1 cellular context compared by ENCODE assay signal in genomic region chr12:43551971-43552559, GRCh38.
TF ChIP-seq lines count a peak whose summit lies in the region.

A gene with protein sequence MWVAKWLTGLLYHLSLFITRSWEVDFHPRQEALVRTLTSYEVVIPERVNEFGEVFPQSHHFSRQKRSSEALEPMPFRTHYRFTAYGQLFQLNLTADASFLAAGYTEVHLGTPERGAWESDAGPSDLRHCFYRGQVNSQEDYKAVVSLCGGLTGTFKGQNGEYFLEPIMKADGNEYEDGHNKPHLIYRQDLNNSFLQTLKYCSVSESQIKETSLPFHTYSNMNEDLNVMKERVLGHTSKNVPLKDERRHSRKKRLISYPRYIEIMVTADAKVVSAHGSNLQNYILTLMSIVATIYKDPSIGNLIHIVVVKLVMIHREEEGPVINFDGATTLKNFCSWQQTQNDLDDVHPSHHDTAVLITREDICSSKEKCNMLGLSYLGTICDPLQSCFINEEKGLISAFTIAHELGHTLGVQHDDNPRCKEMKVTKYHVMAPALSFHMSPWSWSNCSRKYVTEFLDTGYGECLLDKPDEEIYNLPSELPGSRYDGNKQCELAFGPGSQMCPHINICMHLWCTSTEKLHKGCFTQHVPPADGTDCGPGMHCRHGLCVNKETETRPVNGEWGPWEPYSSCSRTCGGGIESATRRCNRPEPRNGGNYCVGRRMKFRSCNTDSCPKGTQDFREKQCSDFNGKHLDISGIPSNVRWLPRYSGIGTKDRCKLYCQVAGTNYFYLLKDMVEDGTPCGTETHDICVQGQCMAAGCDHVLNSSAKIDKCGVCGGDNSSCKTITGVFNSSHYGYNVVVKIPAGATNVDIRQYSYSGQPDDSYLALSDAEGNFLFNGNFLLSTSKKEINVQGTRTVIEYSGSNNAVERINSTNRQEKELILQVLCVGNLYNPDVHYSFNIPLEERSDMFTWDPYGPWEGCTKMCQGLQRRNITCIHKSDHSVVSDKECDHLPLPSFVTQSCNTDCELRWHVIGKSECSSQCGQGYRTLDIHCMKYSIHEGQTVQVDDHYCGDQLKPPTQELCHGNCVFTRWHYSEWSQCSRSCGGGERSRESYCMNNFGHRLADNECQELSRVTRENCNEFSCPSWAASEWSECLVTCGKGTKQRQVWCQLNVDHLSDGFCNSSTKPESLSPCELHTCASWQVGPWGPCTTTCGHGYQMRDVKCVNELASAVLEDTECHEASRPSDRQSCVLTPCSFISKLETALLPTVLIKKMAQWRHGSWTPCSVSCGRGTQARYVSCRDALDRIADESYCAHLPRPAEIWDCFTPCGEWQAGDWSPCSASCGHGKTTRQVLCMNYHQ (N-terminal part only) (minus strand): TSS chr12:43552203. CDS start chr12:43551921, 282 bp downstream.

TF ChIP-seq in H1, 55 proteins besides CTCF, POLR2A, EP300 and RAD21 (continued from another document):
- peak; percentile 69; the same call in 1 of the 2 replicates for TF ChIP-seq RBBP5 (IDR thresholded peaks at IDR 0.05; ENCODE audit: borderline replicate concordance, low read depth, low read length)
- TF ChIP-seq JUN (IDR thresholded peaks at IDR 0.05; ENCODE audit: low read depth, low read length): no peak
- TF ChIP-seq BRCA1 (IDR thresholded peaks at IDR 0.05; ENCODE audit: low read depth, low read length): no peak
- TF ChIP-seq TBP (IDR thresholded peaks at IDR 0.05; ENCODE audit: low read depth, low read length): peak; percentile 86
- peak; percentile 82 for TF ChIP-seq TAF7 (optimal IDR thresholded peaks at IDR 0.05; ENCODE audit: borderline replicate concordance, low read depth, low read length)
- TF ChIP-seq CREB1 (IDR thresholded peaks at IDR 0.05): no peak
- TF ChIP-seq RNF2 (IDR thresholded peaks at IDR 0.05; ENCODE audit: borderline replicate concordance, low read depth, low read length, missing control alignments, poor library complexity, severe bottlenecking): no peak
- no peak for TF ChIP-seq SAP30 (IDR thresholded peaks at IDR 0.05; ENCODE audit: insufficient read depth, insufficient replicate concordance, low read length)
- TF ChIP-seq POLR2AphosphoS5 (IDR thresholded peaks at IDR 0.05; ENCODE audit: low read depth, low read length): peak; percentile 85
- no peak for TF ChIP-seq CHD2 (IDR thresholded peaks at IDR 0.05; ENCODE audit: low read length)
- TF ChIP-seq CEBPB (IDR thresholded peaks at IDR 0.05; ENCODE audit: low read depth, low read length): no peak
- TF ChIP-seq EGR1 (IDR thresholded peaks at IDR 0.05; ENCODE audit: borderline replicate concordance, low read depth, low read length): no peak
- peak; percentile 90 for TF ChIP-seq TAF1 (IDR thresholded peaks at IDR 0.05; ENCODE audit: low read depth, low read length)
- no peak for TF ChIP-seq SIRT6 (IDR thresholded peaks at IDR 0.05; ENCODE audit: low read length)
- no peak for TF ChIP-seq EZH2 (IDR thresholded peaks at IDR 0.05; ENCODE audit: low read depth, low read length, severe bottlenecking)
- TF ChIP-seq HDAC2 (IDR thresholded peaks at IDR 0.05; ENCODE audit: borderline replicate concordance in 1 of 2, low read depth in 2 of 2, low read length in 2 of 2): no peak
- no peak for TF ChIP-seq KDM1A (IDR thresholded peaks at IDR 0.05; ENCODE audit: borderline replicate concordance, low read length)
- peak; percentile 77 for TF ChIP-seq ASH2L (IDR thresholded peaks at IDR 0.05; ENCODE audit: low read length)
- TF ChIP-seq USF2 (IDR thresholded peaks at IDR 0.05; ENCODE audit: low read length): no peak
- no peak for TF ChIP-seq KDM5A (IDR thresholded peaks at IDR 0.05; ENCODE audit: low read length)
